ENCODE assay signal across 10 cellular contexts in the genomic region with DNA sequence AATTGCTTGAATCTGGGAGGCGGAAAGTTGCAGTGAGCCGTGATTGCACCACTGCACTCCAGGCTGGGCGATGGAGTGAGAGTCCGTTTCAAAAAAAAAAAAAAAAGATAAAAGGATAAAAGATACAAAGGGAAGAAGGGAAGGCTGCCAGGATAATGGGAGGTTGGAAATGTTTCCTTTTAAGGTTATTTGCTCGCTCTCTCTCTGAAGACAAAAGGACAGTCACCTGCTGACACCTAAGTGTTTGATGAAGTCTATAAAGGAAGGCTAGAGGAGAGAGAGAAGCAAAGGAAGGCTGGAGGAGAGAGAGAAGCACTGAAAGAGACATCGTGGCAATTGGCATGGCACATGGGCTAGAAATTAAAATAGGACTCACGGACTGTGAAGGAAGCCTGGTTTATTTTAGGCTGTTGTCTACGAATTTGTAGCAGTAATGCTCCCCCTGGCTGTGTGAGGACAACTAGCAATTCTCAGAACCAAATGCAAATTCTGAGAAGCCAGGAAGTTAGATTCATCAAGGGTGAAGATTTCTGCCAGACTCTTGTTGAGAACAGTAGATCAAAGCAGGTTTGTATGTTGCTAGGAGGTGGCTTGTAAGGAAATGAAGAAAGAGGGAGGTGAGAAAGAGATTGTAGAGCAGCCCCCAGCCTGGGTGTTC.
A peak's percentile ranks its signal among the peaks of the same experiment; 100 is the strongest.
DNase-seq lines count a peak whose midpoint lies in the region; ATAC-seq, FAIRE-seq and TF ChIP-seq lines count a peak whose summit lies in the region.
"Had no signal": no experiment of that assay in that cellular context is flagged by ENCODE, and none has a peak within 500 bp of the region (broad histone marks: within the 10 kb centered on the region; RNA-seq: fewer than 3 reads in every experiment).

No MANE protein-coding gene starts in this region.

- ATAC-seq in HG03280 (IDR thresholded peaks at IDR 0.05; ENCODE audit: unreplicated experiment) = no peak

- peak overlapping the region; percentile 71 to 81 (median 73) for H3K4me3 Mint-ChIP-seq in immature natural killer cell

- H3K27ac Mint-ChIP-seq in immature natural killer cell = peak overlapping the region; percentile 85 to 92 (median 86)

- peaks cover 0 to 4% (median 0%) of the 10 kb centered on the region in 3 donors for H3K36me3 Mint-ChIP-seq in immature natural killer cell

- DNase-seq in D341Med (ENCODE audit: low spot score) (peak; percentile 38), HTR-8/SVneo (ENCODE audit: insufficient read length, low spot score) (peak; percentile 11), immature natural killer cell (peak; percentile 19 to 51 (median 38)), NCI-H1048 (lab: John Stamatoyannopoulos, UW) (no peak), GM20000 (ENCODE audit: low spot score) (no peak), COR-L47 (lab: John Stamatoyannopoulos, UW) (no peak)

- TF ChIP-seq CTCF in VCaP (conservative IDR thresholded peaks at IDR 0.05) (peak; percentile 40), GM20000 (IDR thresholded peaks at IDR 0.05; ENCODE audit: extremely low read depth, missing control alignments) (no peak)

- peaks cover 0 to 15% (median 2%) of the 10 kb centered on the region in 6 donors for H3K9me3 Mint-ChIP-seq in immature natural killer cell

- H3K4me1 Mint-ChIP-seq in immature natural killer cell = peaks cover 28 to 32% of the 10 kb centered on the region in 2 donors

- no peak for FAIRE-seq in HTR-8/SVneo (lab: Jason Lieb, UNC)
- FAIRE-seq: GM19239, islet of Langerhans had no signal

- H3K27ac ChIP-seq in VCaP = no peak overlapping the region

- H3K27me3 Mint-ChIP-seq in immature natural killer cell (ENCODE audit: low read depth in 3 of 3) = no peaks in the 10 kb centered on the region

Comparison
In these comparisons a context has a peak if more than half of its experiments do, and no peak if none do; other contexts are left out.
1. DNase-seq: peak in D341Med (single experiment), HTR-8/SVneo (single experiment) and immature natural killer cell (3 of 3); none in NCI-H1048 (single experiment), GM20000 (single experiment) and COR-L47 (single experiment).